In the genomic region with DNA sequence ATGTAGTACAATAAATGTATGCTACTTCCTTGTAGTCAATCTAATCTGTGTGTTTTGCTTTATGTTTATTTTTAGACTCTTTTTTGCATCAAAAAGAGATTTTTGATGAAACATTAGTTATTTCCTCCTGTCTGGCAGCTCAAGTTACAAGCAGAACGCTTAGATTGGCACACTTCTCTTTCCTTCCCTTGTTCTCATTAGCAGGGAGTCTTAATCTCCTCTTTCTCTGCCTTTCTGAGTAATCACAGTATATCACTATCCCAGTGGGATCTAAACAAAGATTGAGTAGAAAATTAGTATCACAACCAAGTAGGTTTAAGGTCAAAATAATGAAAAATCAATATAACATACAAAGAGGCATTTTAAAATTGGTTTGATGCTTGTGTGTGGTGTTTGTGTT, we compare ENCODE assay signal across 17 cellular contexts.
"Had no signal": no experiment of that assay in that cellular context is flagged by ENCODE, and none has a peak within 500 bp of the region (broad histone marks: within the 10 kb centered on the region; RNA-seq: fewer than 3 reads in every experiment).

No MANE protein-coding gene starts in this region.

- H3K4me1 ChIP-seq: gastrocnemius medialis, left ventricle myocardium inferior, psoas muscle, tibial artery had no signal

- H3K36me3 ChIP-seq: gastrocnemius medialis, left ventricle myocardium inferior, neutrophil, ovary, tibial artery had no signal

- DNase-seq: activated CD8-positive, alpha-beta memory T cell treated with anti-CD3 and anti-CD28 coated beads for 24 hours; activated CD8-positive, alpha-beta memory T cell treated with anti-CD3 and anti-CD28 coated beads, Interleukin-2, amount 50 U/mL, for 48 hours; activated naive CD4-positive, alpha-beta T cell; activated T-cell treated with anti-CD3 and anti-CD28 coated beads, Interleukin-2, amount 50 U/mL, for 4 hours; erythroblast; gastrocnemius medialis; hippocampal formation; left ventricle myocardium inferior; naive thymus-derived CD8-positive, alpha-beta T cell; ovary; psoas muscle; right cardiac atrium; stimulated activated CD4-positive, alpha-beta T cell treated with anti-CD3 and anti-CD28 coated beads, Interleukin-12 subunit alpha, Interleukin-12 subunit beta, amount 100 ng/mL, for 4 hours; stimulated activated naive CD8-positive, alpha-beta T cell treated with anti-CD3 and anti-CD28 coated beads, Interleukin-15, amount 100 ng/mL, for 72 hours; T1000; tibial artery had no signal

- H3K9me3 ChIP-seq: gastrocnemius medialis, left ventricle myocardium inferior, neutrophil, ovary, psoas muscle, tibial artery had no signal

- H3K27ac ChIP-seq: gastrocnemius medialis, left ventricle myocardium inferior, neutrophil, ovary, psoas muscle, tibial artery had no signal

- H3K4me3 ChIP-seq: gastrocnemius medialis, left ventricle myocardium inferior, ovary, psoas muscle, tibial artery had no signal

- H3K27me3 ChIP-seq: gastrocnemius medialis, neutrophil, ovary, tibial artery had no signal
